Comparison of ENCODE assay signal across 22 cellular contexts in the genomic region with DNA sequence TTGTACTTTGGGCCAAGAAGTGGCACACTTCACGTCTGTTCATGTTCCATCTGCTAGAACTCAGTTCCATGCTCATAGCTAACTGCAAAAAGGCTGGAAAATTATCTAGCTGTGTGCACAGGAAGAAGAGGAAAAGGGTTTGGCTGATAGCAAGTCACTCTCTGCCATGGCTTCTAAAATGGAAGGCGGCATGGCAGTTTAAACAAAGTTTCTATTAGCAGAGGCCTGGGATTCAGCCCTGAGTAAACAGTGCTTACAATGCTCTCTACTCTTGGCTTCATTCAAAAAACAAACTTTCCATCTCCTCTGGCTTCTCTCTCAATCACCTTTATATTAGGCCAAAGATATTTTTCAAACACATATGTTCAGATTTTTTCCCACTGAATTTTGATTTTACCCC.
"Had no signal": no experiment of that assay in that cellular context is flagged by ENCODE, and none has a peak within 500 bp of the region (broad histone marks: within the 10 kb centered on the region; RNA-seq: fewer than 3 reads in every experiment).

No MANE protein-coding gene starts in this region.

- H3K4me3 Mint-ChIP-seq: activated CD4-positive, alpha-beta T cell treated with anti-CD3 and anti-CD28 coated beads for 36 hours; activated CD8-positive, alpha-beta memory T cell treated with anti-CD3 and anti-CD28 coated beads, Interleukin-2, amount 10 ng/mL, durations not matched to agents 7 days and 5 days; activated CD8-positive, alpha-beta T cell treated with anti-CD3 and anti-CD28 coated beads, Interleukin-2, amount 10 ng/mL, durations not matched to agents 7 days and 5 days; activated naive CD8-positive, alpha-beta T cell; central memory CD8-positive, alpha-beta T cell; dendritic cell treated with granulocyte-macrophage colony-stimulating factor and Interleukin-4, amounts not matched to agents 40 ng/mL and 50 ng/mL, for 4 days; nephron; T-helper 2 cell treated with Interferon-gamma antibody and Interleukin-4, amounts not matched to agents 5 μg/mL and 100 μg/mL, for 36 hours; type B pancreatic cell had no signal

- ATAC-seq: activated CD4-positive, alpha-beta T cell treated with anti-CD3 and anti-CD28 coated beads for 36 hours; activated CD8-positive, alpha-beta memory T cell treated with anti-CD3 and anti-CD28 coated beads, Interleukin-2, amount 10 ng/mL, durations not matched to agents 7 days and 5 days; activated CD8-positive, alpha-beta T cell treated with anti-CD3 and anti-CD28 coated beads, Interleukin-2, amount 10 ng/mL, durations not matched to agents 7 days and 5 days; stimulated activated naive CD8-positive, alpha-beta T cell treated with anti-CD3 and anti-CD28 coated beads, Interleukin-15, Interleukin-2, amounts not matched to agents 100 U/mL and 50 U/mL, for 24 hours had no signal

- H3K4me3 ChIP-seq: right lobe of liver, uterus had no signal

- H3K9me3 ChIP-seq: neutrophil, right lobe of liver, uterus had no signal

- H3K9me3 Mint-ChIP-seq: activated T-helper 2 cell treated with anti-CD3 and anti-CD28 coated beads, Interferon-gamma antibody, Interleukin-2, Interleukin-4, amounts not matched to agents 10 μg/mL and 5 μg/mL and 100 μg/mL, durations not matched to agents 14 hours and 24 hours and 36 hours; central memory CD8-positive, alpha-beta T cell; dendritic cell treated with granulocyte-macrophage colony-stimulating factor and Interleukin-4, amounts not matched to agents 40 ng/mL and 50 ng/mL, for 4 days; T-helper 2 cell treated with Interferon-gamma antibody and Interleukin-4, amounts not matched to agents 5 μg/mL and 100 μg/mL, for 36 hours; type B pancreatic cell had no signal

- DNase-seq: activated CD4-positive, alpha-beta T cell treated with anti-CD3 and anti-CD28 coated beads for 36 hours; activated CD4-positive, CD25-positive, alpha-beta regulatory T cell; activated CD8-positive, alpha-beta memory T cell treated with anti-CD3 and anti-CD28 coated beads, Interleukin-2, amount 10 ng/mL, durations not matched to agents 7 days and 5 days; activated CD8-positive, alpha-beta T cell treated with anti-CD3 and anti-CD28 coated beads, Interleukin-2, amount 10 ng/mL, durations not matched to agents 7 days and 5 days; activated T-cell treated with anti-CD3 and anti-CD28 coated beads, Interleukin-2, amount 50 U/mL, for 48 hours; anterior cingulate cortex; mammary epithelial cell; right lobe of liver; stimulated activated CD4-positive, alpha-beta T cell treated with anti-CD3 and anti-CD28 coated beads, Interleukin-2, amount 100 ng/mL, for 48 hours; stimulated activated naive CD8-positive, alpha-beta T cell treated with anti-CD3 and anti-CD28 coated beads, Interleukin-15, Interleukin-2, amounts not matched to agents 100 U/mL and 50 U/mL, for 24 hours; substantia nigra; uterus had no signal

- H3K36me3 ChIP-seq: neutrophil, right lobe of liver, uterus had no signal

- FAIRE-seq: bronchial epithelial cell, frontal cortex had no signal

- H3K27me3 Mint-ChIP-seq: dendritic cell treated with granulocyte-macrophage colony-stimulating factor and Interleukin-4, amounts not matched to agents 40 ng/mL and 50 ng/mL, for 4 days; type B pancreatic cell had no signal

- H3K27ac ChIP-seq: neutrophil, right lobe of liver, uterus had no signal

- H3K36me3 Mint-ChIP-seq: activated CD8-positive, alpha-beta memory T cell treated with anti-CD3 and anti-CD28 coated beads, Interleukin-2, amount 10 ng/mL, durations not matched to agents 7 days and 5 days had no signal

- H3K27me3 ChIP-seq: neutrophil, right lobe of liver, uterus had no signal

- H3K4me1 Mint-ChIP-seq: activated CD4-positive, alpha-beta T cell treated with anti-CD3 and anti-CD28 coated beads for 36 hours; activated CD8-positive, alpha-beta memory T cell treated with anti-CD3 and anti-CD28 coated beads, Interleukin-2, amount 10 ng/mL, durations not matched to agents 7 days and 5 days; central memory CD8-positive, alpha-beta T cell; nephron had no signal

- H3K4me1 ChIP-seq: right lobe of liver, uterus had no signal

- H3K27ac Mint-ChIP-seq: activated CD4-positive, alpha-beta T cell treated with anti-CD3 and anti-CD28 coated beads for 36 hours; activated CD8-positive, alpha-beta memory T cell treated with anti-CD3 and anti-CD28 coated beads, Interleukin-2, amount 10 ng/mL, durations not matched to agents 7 days and 5 days; activated CD8-positive, alpha-beta T cell treated with anti-CD3 and anti-CD28 coated beads, Interleukin-2, amount 10 ng/mL, durations not matched to agents 7 days and 5 days; activated naive CD8-positive, alpha-beta T cell; activated T-helper 2 cell treated with anti-CD3 and anti-CD28 coated beads, Interferon-gamma antibody, Interleukin-2, Interleukin-4, amounts not matched to agents 10 μg/mL and 5 μg/mL and 100 μg/mL, durations not matched to agents 14 hours and 24 hours and 36 hours; dendritic cell treated with granulocyte-macrophage colony-stimulating factor and Interleukin-4, amounts not matched to agents 40 ng/mL and 50 ng/mL, for 4 days; nephron; T-helper 2 cell treated with Interferon-gamma antibody and Interleukin-4, amounts not matched to agents 5 μg/mL and 100 μg/mL, for 36 hours; type B pancreatic cell had no signal
